Comparison of ENCODE assay signal across 24 cellular contexts in the genomic region with DNA sequence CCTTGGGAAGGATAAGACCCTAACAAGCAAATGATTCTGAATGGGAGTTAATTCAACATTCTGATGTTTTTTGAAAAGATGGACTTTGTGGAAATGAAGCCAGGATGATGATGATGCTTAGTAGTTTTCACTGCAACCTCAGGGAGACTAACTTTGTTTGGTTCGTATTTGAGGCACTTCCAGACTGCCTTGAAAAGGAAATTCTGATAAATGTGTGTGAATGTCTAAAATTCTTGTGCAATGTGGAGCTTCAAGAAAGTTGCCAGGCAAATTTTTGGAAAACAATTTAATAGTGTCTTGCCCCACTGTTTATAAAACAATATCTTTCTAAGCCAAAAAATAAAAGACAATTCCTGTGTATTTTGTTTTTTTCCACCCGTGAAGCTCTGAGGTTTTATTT. TPM values are rescaled to one million over a fixed set of nuclear protein-coding genes. Genes with fewer than 3 reads are reported as not detected.
DNase-seq lines count a peak whose midpoint lies in the region; ATAC-seq, FAIRE-seq and TF ChIP-seq lines count a peak whose summit lies in the region.
"Had no signal": no experiment of that assay in that cellular context is flagged by ENCODE, and none has a peak within 500 bp of the region (broad histone marks: within the 10 kb centered on the region; RNA-seq: fewer than 3 reads in every experiment).

No MANE protein-coding gene starts in this region.

- DNase-seq in GM23248 (peak; percentile 41), fibroblast of the aortic adventitia (ENCODE audit: low read depth) (peak; percentile 60), sciatic nerve (ENCODE audit: low spot score) (no peak), tibial artery (no peak), GOT3 (lab: John Stamatoyannopoulos, UW) (no peak), upper lobe of left lung (no peak), progenitor cell of endocrine pancreas (ENCODE audit: low spot score, unreplicated experiment) (no peak), GM12892 (ENCODE audit: insufficient read length) (no peak)
- DNase-seq: Caco-2; CD4-positive, alpha-beta T cell; EL; KG1; MV-4-11; NCI-H1694 treated with DMSO at 0.1 percent for 48 hours; NCI-H2107; NCI-H2227 treated with DMSO at 0.1 percent for 48 hours; NCI-H510A treated with DMSO at 0.1 percent for 48 hours; NCI-H774; OCI-M1; RPMI8226; SIG-M5 had no signal

- ATAC-seq in sciatic nerve (peak; percentile 78), upper lobe of left lung (ENCODE audit: low FRiP score in 2 of 2) (no peak)

- TF ChIP-seq POLR2A in upper lobe of left lung (IDR thresholded peaks at IDR 0.05) (no peak), GM12892 (IDR thresholded peaks at IDR 0.05; ENCODE audit: low read depth, low read length) (no peak)

- in situ Hi-C loops in GM23248 (cut with MboI): no loop called here

- H3K9me3 Mint-ChIP-seq in progenitor cell of endocrine pancreas (ENCODE audit: low read depth): peaks cover 3% of the 10 kb centered on the region
- H3K9me3 Mint-ChIP-seq: CD4-positive, alpha-beta T cell had no signal

- H4K20me1 ChIP-seq in GM23248 (ENCODE audit: insufficient read depth): no peaks in the 10 kb centered on the region

- H3K4me1 ChIP-seq in GM23248 (ENCODE audit: insufficient read depth) (peaks cover 27% of the 10 kb centered on the region), tibial artery (peaks cover 0 to 56% (median 17%) of the 10 kb centered on the region in 4 donors), upper lobe of left lung (peaks cover 0 to 12% (median 7%) of the 10 kb centered on the region in 4 donors)
- H3K4me1 ChIP-seq: Caco-2 had no signal

- FAIRE-seq in GM12892 (lab: Jason Lieb, UNC): no peak
- FAIRE-seq: A204.1, GM12891, GM18507 had no signal

- no peaks in the 10 kb centered on the region for H3K36me3 ChIP-seq in GM23248 (ENCODE audit: low read depth)
- H3K36me3 ChIP-seq in tibial artery: no peaks in the 10 kb centered on the region
- H3K36me3 ChIP-seq in upper lobe of left lung: no peaks in the 10 kb centered on the region

- intact Hi-C loops in sciatic nerve (cut with DNase I) (no loop called here), tibial artery (cut with DNase I; ENCODE audit: low total_unique reads) (no loop called here)

- 0 out of 2 replicates have a peak, but pooled peaks cover 9% of the 10 kb centered on the region for H3F3A ChIP-seq in GM23248 (ENCODE audit: insufficient read depth)

- no peaks in the 10 kb centered on the region for H3K9me2 ChIP-seq in GM23248 (ENCODE audit: insufficient read depth)

- TF ChIP-seq CTCF in fibroblast of the aortic adventitia (IDR thresholded peaks at IDR 0.05; ENCODE audit: insufficient read depth, low read length): no peak
- no peak for TF ChIP-seq CTCF in tibial artery (IDR thresholded peaks at IDR 0.05)
- no peak for TF ChIP-seq CTCF in upper lobe of left lung (IDR thresholded peaks at IDR 0.05)
- no peak for TF ChIP-seq CTCF in progenitor cell of endocrine pancreas (IDR thresholded peaks at IDR 0.05; ENCODE audit: unreplicated experiment)

- H3K27me3 Mint-ChIP-seq in progenitor cell of endocrine pancreas: peaks cover 30% of the 10 kb centered on the region

- H3K27ac Mint-ChIP-seq in progenitor cell of endocrine pancreas: no peak overlapping the region
- H3K27ac Mint-ChIP-seq: CD4-positive, alpha-beta T cell had no signal

- WGBS in GM23248 (ENCODE audit: low coverage in 1 of 2, low lambda C conversion rate in 2 of 2, missing lambda C conversion rate in 2 of 2), 2 experiments: 33 to 40% methylated on average over 2 of the region's 2 CpGs
- 67 to 71% methylated on average over 2 of the region's 2 CpGs for WGBS in upper lobe of left lung, 2 donors

- peaks cover 2% of the 10 kb centered on the region for H3K4me1 Mint-ChIP-seq in progenitor cell of endocrine pancreas (ENCODE audit: low read depth)

- no peak overlapping the region for H2AFZ ChIP-seq in GM23248

- H3K36me3 Mint-ChIP-seq in progenitor cell of endocrine pancreas (ENCODE audit: insufficient read depth): no peaks in the 10 kb centered on the region

- TF ChIP-seq EP300 in upper lobe of left lung (IDR thresholded peaks at IDR 0.05): no peak

- H3K4me3 Mint-ChIP-seq in progenitor cell of endocrine pancreas (ENCODE audit: low read depth): no peak overlapping the region
- H3K4me3 Mint-ChIP-seq: CD4-positive, alpha-beta T cell had no signal

- no peak overlapping the region for H3K9ac ChIP-seq in GM23248

- no peak overlapping the region for H3K4me2 ChIP-seq in GM23248 (ENCODE audit: unreplicated experiment)

- H3K27me3 ChIP-seq in GM23248 (replicated peaks; ENCODE audit: insufficient read depth): no peaks in the 10 kb centered on the region
- no peaks in the 10 kb centered on the region for H3K27me3 ChIP-seq in tibial artery
- no peaks in the 10 kb centered on the region for H3K27me3 ChIP-seq in upper lobe of left lung

- no peaks in the 10 kb centered on the region for H3K9me3 ChIP-seq in GM23248 (ENCODE audit: low read depth)
- H3K9me3 ChIP-seq in tibial artery: no peaks in the 10 kb centered on the region
- H3K9me3 ChIP-seq in upper lobe of left lung: no peaks in the 10 kb centered on the region

- no peak overlapping the region for H3K4me3 ChIP-seq in GM23248
- no peak overlapping the region for H3K4me3 ChIP-seq in fibroblast of the aortic adventitia (ENCODE audit: low read depth, low read length)
- H3K4me3 ChIP-seq in tibial artery: no peak overlapping the region
- no peak overlapping the region for H3K4me3 ChIP-seq in upper lobe of left lung

- H3K79me2 ChIP-seq in GM23248 (ENCODE audit: insufficient read depth): no peaks in the 10 kb centered on the region

- H3K27ac ChIP-seq in GM23248 (no peak overlapping the region), tibial artery (peak overlapping the region; percentile 39 to 62), upper lobe of left lung (peak overlapping the region in 1 of 4 donors; percentile 30)

RNA-seq across cellular contexts. Expression of a gene that starts 11.2 kb away (rescaled TPM):
- 11.9 and 12.0 TPM in 2 replicates for total RNA-seq in GM23248 (2014; rRNA removed; shearing (Covaris generic))
- polyA plus RNA-seq in GM23248 (2016; fragmentation: Nextera tagmentation; extraction: Ambion mirVana): 4.1 and 5.7 TPM in 2 replicates
- total RNA-seq in fibroblast of the aortic adventitia (ENCODE audit: low replicate concordance) (6.5 and 44.6 TPM in 2 replicates), sciatic nerve (33.2 TPM), upper lobe of left lung (10 to 100 TPM; 40.5 to 61.4 (median 52.3) TPM), progenitor cell of endocrine pancreas (88.3 and 101 TPM in 2 replicates)
- polyA plus RNA-seq in GM12892 (2012; ENCODE audit: missing spikeins): 1.2 TPM

Comparison
In these comparisons a context has a peak if more than half of its experiments do, and no peak if none do; other contexts are left out.
1. DNase-seq: peak in GM23248 (single experiment) and fibroblast of the aortic adventitia (single experiment); none in sciatic nerve (single experiment), tibial artery (0 of 2), GOT3 (single experiment), upper lobe of left lung (0 of 2), progenitor cell of endocrine pancreas (single experiment) and GM12892 (single experiment).